8 cellular contexts compared by ENCODE assay signal in genomic region chr9:121201045-121201737, GRCh38. TPM values are rescaled to one million over a fixed set of nuclear protein-coding genes. Genes with fewer than 3 reads are reported as not detected.
A peak's percentile ranks its signal among the peaks of the same experiment; 100 is the strongest.
DNase-seq lines count a peak whose midpoint lies in the region; ATAC-seq and TF ChIP-seq lines count a peak whose summit lies in the region.

No MANE protein-coding gene starts in this region.

- peaks cover 2% of the 10 kb centered on the region for H3K27me3 Mint-ChIP-seq in neural progenitor cell (ENCODE audit: insufficient read depth, low read depth)

- DNase-seq in D341Med (ENCODE audit: low spot score): peak; percentile 58
- peak; percentile 45 for DNase-seq in M059J (ENCODE audit: low read depth)
- peak; percentile 61 for DNase-seq in activated T-cell treated with anti-CD3 and anti-CD28 coated beads, Interleukin-2, amount 50 U/mL, for 1 hour
- DNase-seq in fibroblast of lung (ENCODE audit: low read depth in 2 of 2): peak in 1 of 2 donors; percentile 19
- DNase-seq in neural progenitor cell (ENCODE audit: low spot score): peak; percentile 75
- DNase-seq in thoracic aorta (ENCODE audit: low spot score): no peak
- DNase-seq in NCI-H2029 treated with DMSO at 0.1 percent for 48 hours (lab: John Stamatoyannopoulos, UW): no peak

- peaks cover 7% of the 10 kb centered on the region for H3K4me1 ChIP-seq in fibroblast of lung (ENCODE audit: control insufficient read depth, extremely low read depth, insufficient read depth, low read length)
- H3K4me1 ChIP-seq in neural progenitor cell: peaks cover 25% of the 10 kb centered on the region
- H3K4me1 ChIP-seq in thoracic aorta (ENCODE audit: control insufficient read depth in 1 of 2, low read depth in 2 of 2): peaks cover 35 to 48% of the 10 kb centered on the region in 2 donors

- H3K4me2 ChIP-seq in fibroblast of lung (ENCODE audit: extremely low read depth, insufficient read depth, low read length): no peak overlapping the region
- peak overlapping the region; percentile 87 for H3K4me2 ChIP-seq in neural progenitor cell

- H3K4me3 ChIP-seq in fibroblast of lung (replicated peaks in 1 of 4; ENCODE audit: control extremely low read depth in 1 of 4, insufficient read depth in 1 of 4, low read depth in 3 of 4, low read length in 4 of 4) (peak overlapping the region; percentile 52 to 97 (median 81)), neural progenitor cell (peak overlapping the region; percentile 95), thoracic aorta (peak overlapping the region; percentile 99)

- H3K27me3 ChIP-seq in fibroblast of lung (ENCODE audit: control insufficient read depth, insufficient read depth, low read length): no peaks in the 10 kb centered on the region
- H3K27me3 ChIP-seq in neural progenitor cell: peaks cover 4% of the 10 kb centered on the region
- H3K27me3 ChIP-seq in thoracic aorta (replicated peaks; ENCODE audit: insufficient read depth): no peaks in the 10 kb centered on the region

- TF ChIP-seq CTCF in fibroblast of lung (conservative IDR thresholded peaks at IDR 0.05 in 1 of 2, IDR thresholded peaks at IDR 0.05 in 1 of 2; ENCODE audit: low read depth in 1 of 2, low read length in 2 of 2) (no peak), neural progenitor cell (IDR thresholded peaks at IDR 0.05) (no peak), thoracic aorta (IDR thresholded peaks at IDR 0.05) (no peak)

- no peak overlapping the region for H2AFZ ChIP-seq in fibroblast of lung (ENCODE audit: low read length)
- peak overlapping the region; percentile 77 for H2AFZ ChIP-seq in neural progenitor cell (replicated peaks)

- no peaks in the 10 kb centered on the region for H3K9me3 ChIP-seq in fibroblast of lung (ENCODE audit: control insufficient read depth, insufficient read depth, low read depth, low read length)
- no peaks in the 10 kb centered on the region for H3K9me3 ChIP-seq in neural progenitor cell (ENCODE audit: low read depth)
- no peaks in the 10 kb centered on the region for H3K9me3 ChIP-seq in thoracic aorta

- peak overlapping the region; percentile 94 for H3K27ac Mint-ChIP-seq in neural progenitor cell

- peak overlapping the region; percentile 85 for H3K9ac ChIP-seq in fibroblast of lung (ENCODE audit: insufficient read depth, low read length)
- H3K9ac ChIP-seq in neural progenitor cell: peak overlapping the region; percentile 75

- H3K36me3 Mint-ChIP-seq in neural progenitor cell: no peaks in the 10 kb centered on the region

- H3F3A ChIP-seq in neural progenitor cell (ENCODE audit: low read depth): no peaks in the 10 kb centered on the region

- H3K36me3 ChIP-seq in fibroblast of lung (ENCODE audit: control insufficient read depth, insufficient read depth, low read length) (no peaks in the 10 kb centered on the region), neural progenitor cell (no peaks in the 10 kb centered on the region), thoracic aorta (no peaks in the 10 kb centered on the region)

- H3K79me2 ChIP-seq in fibroblast of lung (ENCODE audit: control insufficient read depth, insufficient read depth, low read length) (peaks cover 55% of the 10 kb centered on the region), neural progenitor cell (ENCODE audit: low read depth) (peaks cover 53% of the 10 kb centered on the region)

- H3K27ac ChIP-seq in fibroblast of lung (ENCODE audit: insufficient read depth, low read length) (peak overlapping the region; percentile 76), neural progenitor cell (peak overlapping the region; percentile 83), thoracic aorta (peak overlapping the region; percentile 91 to 94)

- ATAC-seq in GM21717 (IDR thresholded peaks at IDR 0.05; ENCODE audit: unreplicated experiment) (peak; percentile 22), thoracic aorta (ENCODE audit: insufficient number of reproducible peaks, low FRiP score, low read depth) (no peak)

- H3K4me1 Mint-ChIP-seq in neural progenitor cell: peaks cover 30% of the 10 kb centered on the region

- H3K9me3 Mint-ChIP-seq in neural progenitor cell: no peaks in the 10 kb centered on the region

- peaks cover 6% of the 10 kb centered on the region for H4K20me1 ChIP-seq in fibroblast of lung (ENCODE audit: control insufficient read depth, extremely low read depth, insufficient read depth, low read length)
- peaks cover 49% of the 10 kb centered on the region for H4K20me1 ChIP-seq in neural progenitor cell (ENCODE audit: low read depth)

- peak overlapping the region; percentile 96 for H3K4me3 Mint-ChIP-seq in neural progenitor cell

RNA-seq across cellular contexts. Expression of gene RAB14, which starts 0.5 kb away (rescaled TPM):
- 31.4 and 52.2 TPM in 2 replicates for total RNA-seq in M059J (2014; rRNA removed; shearing (Covaris generic))
- total RNA-seq in fibroblast of lung (18.5 and 29.1 TPM in 2 replicates), neural progenitor cell (ENCODE audit: low replicate concordance) (23.8 and 35.9 TPM in 2 replicates), thoracic aorta (10 to 100 TPM; 32.9 to 39.2 TPM)
- polyA plus RNA-seq in fibroblast of lung: 46.6 and 52.3 TPM in 2 replicates
- 43.0 and 49.0 TPM in 2 replicates for polyA plus RNA-seq in fibroblast of lung (2012)
- 6.4 and 6.7 TPM in 2 replicates for polyA minus RNA-seq in fibroblast of lung (ENCODE audit: low replicate concordance)

Comparison
In these comparisons a context has a peak if more than half of its experiments do, and no peak if none do; other contexts are left out.
1. DNase-seq: peak in D341Med (single experiment), M059J (single experiment), activated T-cell treated with anti-CD3 and anti-CD28 coated beads, Interleukin-2, amount 50 U/mL, for 1 hour (single experiment) and neural progenitor cell (single experiment); none in thoracic aorta (single experiment) and NCI-H2029 treated with DMSO at 0.1 percent for 48 hours (single experiment).
2. Peak in every context shown above with its lines, with median percentiles within 50 percentile points of each other: H3K27ac ChIP-seq and H3K4me3 ChIP-seq.